ENCODE assay signal across 12 cellular contexts in the genomic region with DNA sequence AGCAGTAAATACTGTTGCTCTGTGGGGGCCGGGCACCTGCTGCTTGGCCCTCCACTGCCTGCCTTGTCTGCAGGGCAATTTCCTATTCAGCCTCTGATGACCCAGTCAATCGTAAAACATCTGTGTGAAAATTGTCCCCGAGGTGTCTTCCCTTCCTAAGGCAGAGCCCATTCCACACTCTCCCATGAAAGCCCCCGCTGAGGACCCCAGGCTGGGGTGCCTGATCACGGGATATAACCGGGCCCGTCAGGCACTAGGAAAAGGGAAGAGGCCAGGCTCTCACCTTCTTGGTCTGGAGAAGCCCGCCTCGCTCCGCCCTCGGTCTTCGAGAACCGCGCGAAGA. TPM values are rescaled to one million over a fixed set of nuclear protein-coding genes. Genes with fewer than 3 reads are reported as not detected.
DNase-seq lines count a peak whose midpoint lies in the region; ATAC-seq, FAIRE-seq and TF ChIP-seq lines count a peak whose summit lies in the region.
"Had no signal": no experiment of that assay in that cellular context is flagged by ENCODE, and none has a peak within 500 bp of the region (broad histone marks: within the 10 kb centered on the region; RNA-seq: fewer than 3 reads in every experiment).

No MANE protein-coding gene starts in this region.

- H3K27ac ChIP-seq in rectal smooth muscle tissue (ENCODE audit: low read depth, low read length), result no peak overlapping the region

- no peak for FAIRE-seq in frontal cortex (lab: Jason Lieb, UNC)

- H3K4me3 ChIP-seq in fibroblast of pulmonary artery (replicated peaks; ENCODE audit: low read depth, low read length) (peak overlapping the region; percentile 24), rectal smooth muscle tissue (ENCODE audit: low read length) (peak overlapping the region; percentile 21)

- H3K4me1 ChIP-seq in rectal smooth muscle tissue (ENCODE audit: control insufficient read depth, insufficient read depth, low read length), result no peaks in the 10 kb centered on the region

- no peak for ATAC-seq in GM19397 (IDR thresholded peaks at IDR 0.05; ENCODE audit: unreplicated experiment)

- no peak overlapping the region for H3K9ac ChIP-seq in rectal smooth muscle tissue (ENCODE audit: low read length)

- H3K36me3 ChIP-seq in rectal smooth muscle tissue (ENCODE audit: control insufficient read depth, insufficient read depth, low read length), result no peaks in the 10 kb centered on the region

- no peaks in the 10 kb centered on the region for H3K27me3 ChIP-seq in rectal smooth muscle tissue (ENCODE audit: control insufficient read depth, insufficient read depth, low read length)

- no peak for TF ChIP-seq CTCF in fibroblast of pulmonary artery (IDR thresholded peaks at IDR 0.05; ENCODE audit: low read length, missing control alignments)

- peak; percentile 2 for DNase-seq in DMS79 treated with DMSO at 0.1 percent for 48 hours (lab: John Stamatoyannopoulos, UW)
- no peak for DNase-seq in DMS79 (lab: John Stamatoyannopoulos, UW)
- DNase-seq in OCI-M1 (lab: John Stamatoyannopoulos, UW), result peak; percentile 48
- no peak for DNase-seq in fibroblast of pulmonary artery (ENCODE audit: low read depth)
- no peak for DNase-seq in T1000 (lab: John Stamatoyannopoulos, UW)
- no peak for DNase-seq in frontal cortex (ENCODE audit: low spot score in 2 of 2)
- DNase-seq: 8988T, activated B cell treated with CpG ODN at 0.5 μM for 24 hours, NCI-H2029 treated with DMSO at 0.1 percent for 48 hours had no signal

RNA-seq across cellular contexts. Expression of a gene that starts 27.2 kb away (rescaled TPM):
- total RNA-seq in frontal cortex, result not detected
- total RNA-seq: activated B cell treated with CpG ODN at 0.5 μM for 24 hours, pulmonary artery endothelial cell had no signal

RNA-seq across cellular contexts. Expression of a gene that starts 30.9 kb away (rescaled TPM):
- 1.6 TPM for total RNA-seq in frontal cortex
- total RNA-seq: activated B cell treated with CpG ODN at 0.5 μM for 24 hours had no signal

Comparison
In these comparisons a context has a peak if more than half of its experiments do, and no peak if none do; other contexts are left out.
1. DNase-seq: peak in DMS79 treated with DMSO at 0.1 percent for 48 hours (single experiment) and OCI-M1 (single experiment); none in DMS79 (single experiment), fibroblast of pulmonary artery (single experiment), T1000 (single experiment) and frontal cortex (0 of 2).